ENCODE assay signal across 11 cellular contexts in the genomic region with DNA sequence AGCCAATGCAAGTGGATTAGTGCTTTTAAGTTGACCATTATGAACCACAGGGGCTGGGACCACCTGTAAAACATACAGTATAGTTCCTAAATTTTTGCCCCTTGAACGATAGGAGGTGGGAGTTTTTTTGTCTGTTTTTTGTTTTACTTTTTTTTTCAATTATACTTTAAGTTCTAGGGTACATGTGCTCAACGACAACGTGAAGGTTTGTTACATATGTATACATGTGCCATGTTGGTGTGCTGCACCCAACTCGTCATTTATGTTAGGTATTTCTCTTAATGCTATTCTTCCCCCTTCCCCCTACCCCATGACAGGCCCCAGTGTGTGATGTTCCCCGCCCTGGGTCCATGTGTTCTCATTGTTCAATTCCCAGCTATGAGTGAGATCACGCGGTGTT.
"Had no signal": no experiment of that assay in that cellular context is flagged by ENCODE, and none has a peak within 500 bp of the region (broad histone marks: within the 10 kb centered on the region; RNA-seq: fewer than 3 reads in every experiment).

No MANE protein-coding gene starts in this region.

- H3K36me3 ChIP-seq: HAP-1 had no signal

- H3K4me3 ChIP-seq: GM23248, GM23338, HAP-1 had no signal

- H3K9me3 ChIP-seq: HAP-1 had no signal

- ATAC-seq: GM23338, HCT116 had no signal

- DNase-seq: GM23248, GOT3, H7, H9, HCEC 1CT, HFFc6 had no signal

- H3K4me2 ChIP-seq: GM23338 had no signal

- H3K27ac ChIP-seq: GM23248 had no signal

- FAIRE-seq: H1, H54 had no signal

- H2AFZ ChIP-seq: GM23248, GM23338 had no signal

- H3K9ac ChIP-seq: GM23248 had no signal
